Comparison of ENCODE assay signal across 9 cellular contexts in the genomic region with DNA sequence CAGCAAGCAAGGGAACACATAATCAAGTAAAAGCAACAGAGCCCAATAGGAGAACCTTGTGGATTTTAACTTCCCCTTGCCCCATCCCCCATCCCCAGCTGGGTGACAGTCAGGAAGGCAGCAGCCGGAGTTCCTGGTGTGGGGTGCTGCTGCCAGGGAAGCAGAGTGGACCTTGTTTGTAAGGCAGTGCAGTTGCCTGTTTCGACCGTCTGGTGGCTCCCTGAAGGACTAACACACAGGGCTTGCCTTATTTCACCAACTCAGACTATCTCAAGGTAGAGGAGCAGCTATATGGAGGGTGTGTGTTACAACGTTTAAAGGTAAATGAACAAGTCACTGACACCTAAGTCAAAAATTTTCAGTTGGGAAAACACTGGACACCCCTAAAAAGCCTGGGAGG. TPM values are rescaled to one million over a fixed set of nuclear protein-coding genes. Genes with fewer than 3 reads are reported as not detected.
A peak's percentile ranks its signal among the peaks of the same experiment; 100 is the strongest.
DNase-seq lines count a peak whose midpoint lies in the region; ATAC-seq and TF ChIP-seq lines count a peak whose summit lies in the region.
"Had no signal": no experiment of that assay in that cellular context is flagged by ENCODE, and none has a peak within 500 bp of the region (broad histone marks: within the 10 kb centered on the region; RNA-seq: fewer than 3 reads in every experiment).

No MANE protein-coding gene starts in this region.

- POLR2A ChIA-PET in PC-3 (lab: Charles Lee; ENCODE audit: unreplicated experiment), result no interaction called here

- no peaks in the 10 kb centered on the region for H3K36me3 ChIP-seq in PC-3 (ENCODE audit: low read depth, low read length)

- H3K79me2 ChIP-seq in PC-3 (ENCODE audit: low read length), result no peaks in the 10 kb centered on the region

- intact Hi-C loops in PC-3 (cut with micrococcal nuclease), result loop anchor here (1.0 kb wide), 1 partner anchor 175 kb away; no protein-coding TSS in a partner anchor

- peak; percentile 22 for DNase-seq in PC-3
- no peak for DNase-seq in chondrocyte (ENCODE audit: low spot score)
- no peak for DNase-seq in natural killer cell treated with Interleukin-12 subunit alpha and Interleukin-12 subunit beta and Interleukin-15 and Interleukin-18, amount 100 ng/mL, for 72 hours (ENCODE audit: low spot score)
- DNase-seq in endothelial cell (ENCODE audit: low spot score), result no peak
- no peak for DNase-seq in stimulated activated CD4-positive, alpha-beta T cell treated with anti-CD3 and anti-CD28 coated beads, Interleukin-12 subunit alpha, Interleukin-12 subunit beta, amount 100 ng/mL, for 4 hours

- CTCF ChIA-PET in PC-3 (lab: Charles Lee), result interaction anchor here (1.2 kb wide), 1 partner anchor 124 kb away, joined by 5 read pairs; no protein-coding TSS in a partner anchor

- TF ChIP-seq CTCF in GM12872 (IDR thresholded peaks at IDR 0.05; ENCODE audit: insufficient read depth, low read depth, low read length) (0 out of 3 replicates have a peak, but pooled peaks have one; percentile 28), PC-3 (conservative IDR thresholded peaks at IDR 0.05; ENCODE audit: low read depth, low read length) (peak; percentile 47), chondrocyte (IDR thresholded peaks at IDR 0.05) (peak; percentile 54), endothelial cell (IDR thresholded peaks at IDR 0.05; ENCODE audit: unreplicated experiment) (no peak)

- H3K9ac ChIP-seq in PC-3 (ENCODE audit: low read length), result no peak overlapping the region

- no peak overlapping the region for H2AFZ ChIP-seq in PC-3 (ENCODE audit: low read length)

- H3K27ac ChIP-seq in PC-3 (ENCODE audit: low read length), result no peak overlapping the region

- no peaks in the 10 kb centered on the region for H3K4me1 Mint-ChIP-seq in chondrocyte (ENCODE audit: low read depth)
- peaks cover 17 to 29% of the 10 kb centered on the region in 2 donors for H3K4me1 Mint-ChIP-seq in natural killer cell treated with Interleukin-12 subunit alpha and Interleukin-12 subunit beta and Interleukin-15 and Interleukin-18, amount 100 ng/mL, for 72 hours (ENCODE audit: low read depth in 2 of 2)
- H3K4me1 Mint-ChIP-seq in endothelial cell (ENCODE audit: unreplicated experiment), result peaks cover 7% of the 10 kb centered on the region

- no peak overlapping the region for H3K4me2 ChIP-seq in PC-3 (ENCODE audit: low read length)

- peaks cover 31% of the 10 kb centered on the region for H3K9me3 Mint-ChIP-seq in chondrocyte (ENCODE audit: low read depth)
- H3K9me3 Mint-ChIP-seq in natural killer cell treated with Interleukin-12 subunit alpha and Interleukin-12 subunit beta and Interleukin-15 and Interleukin-18, amount 100 ng/mL, for 72 hours, result peaks cover 22% of the 10 kb centered on the region
- H3K9me3 Mint-ChIP-seq in endothelial cell (ENCODE audit: unreplicated experiment), result no peaks in the 10 kb centered on the region

- H3K27me3 ChIP-seq in PC-3 (ENCODE audit: low read length), result no peaks in the 10 kb centered on the region

- H3K9me2 ChIP-seq in PC-3 (replicated peaks; ENCODE audit: low read length), result no peaks in the 10 kb centered on the region

- H3K4me1 ChIP-seq in PC-3 (ENCODE audit: insufficient read depth, low read length), result no peaks in the 10 kb centered on the region

- peaks cover 9% of the 10 kb centered on the region for H3K36me3 Mint-ChIP-seq in chondrocyte (ENCODE audit: low read depth)
- peaks cover 33% of the 10 kb centered on the region for H3K36me3 Mint-ChIP-seq in natural killer cell treated with Interleukin-12 subunit alpha and Interleukin-12 subunit beta and Interleukin-15 and Interleukin-18, amount 100 ng/mL, for 72 hours
- H3K36me3 Mint-ChIP-seq in endothelial cell (ENCODE audit: low read depth, unreplicated experiment), result no peaks in the 10 kb centered on the region

- no peaks in the 10 kb centered on the region for H3F3A ChIP-seq in PC-3 (ENCODE audit: low read length, unreplicated experiment)

- H3K27me3 Mint-ChIP-seq in chondrocyte (ENCODE audit: low read depth) (peaks cover 55% of the 10 kb centered on the region), endothelial cell (ENCODE audit: unreplicated experiment) (peaks cover 2% of the 10 kb centered on the region)
- H3K27me3 Mint-ChIP-seq in natural killer cell treated with Interleukin-12 subunit alpha and Interleukin-12 subunit beta and Interleukin-15 and Interleukin-18, amount 100 ng/mL, for 72 hours, result no peaks in the 10 kb centered on the region

- H3K4me3 Mint-ChIP-seq in chondrocyte (ENCODE audit: unreplicated experiment) (no peak overlapping the region), endothelial cell (ENCODE audit: unreplicated experiment) (no peak overlapping the region)
- peak overlapping the region; percentile 67 for H3K4me3 Mint-ChIP-seq in natural killer cell treated with Interleukin-12 subunit alpha and Interleukin-12 subunit beta and Interleukin-15 and Interleukin-18, amount 100 ng/mL, for 72 hours

- peaks cover 10% of the 10 kb centered on the region for H3K9me3 ChIP-seq in PC-3 (ENCODE audit: low read length)

- no peak overlapping the region for H3K27ac Mint-ChIP-seq in chondrocyte (ENCODE audit: unreplicated experiment)
- H3K27ac Mint-ChIP-seq in natural killer cell treated with Interleukin-12 subunit alpha and Interleukin-12 subunit beta and Interleukin-15 and Interleukin-18, amount 100 ng/mL, for 72 hours, result peak overlapping the region; percentile 68 to 91
- H3K27ac Mint-ChIP-seq in endothelial cell (ENCODE audit: unreplicated experiment), result no peak overlapping the region

- no peak overlapping the region for H3K4me3 ChIP-seq in PC-3 (ENCODE audit: low read length)
- H3K4me3 ChIP-seq: lung had no signal

- ATAC-seq in PC-3 (peak; percentile 81), GM18519 (IDR thresholded peaks at IDR 0.05; ENCODE audit: low FRiP score, unreplicated experiment) (no peak), GM21367 (IDR thresholded peaks at IDR 0.05; ENCODE audit: unreplicated experiment) (no peak)
- no peak for ATAC-seq in natural killer cell treated with Interleukin-12 subunit alpha and Interleukin-12 subunit beta and Interleukin-15 and Interleukin-18, amount 100 ng/mL, for 72 hours

- no TSS peak for BruUV-seq in PC-3 (replicated peaks; lab: Mats Ljungman, UMichigan)

- H4K20me1 ChIP-seq in PC-3 (ENCODE audit: low read length), result no peaks in the 10 kb centered on the region

RNA-seq across cellular contexts. Expression of a gene that starts 6.6 kb away (rescaled TPM):
- not detected in 2 replicates for total RNA-seq in PC-3 (2014; rRNA removed)
- not detected in 3 replicates for total RNA-seq in chondrocyte
- total RNA-seq in natural killer cell treated with Interleukin-12 subunit alpha and Interleukin-12 subunit beta and Interleukin-15 and Interleukin-18, amount 100 ng/mL, for 72 hours, result not detected
- not detected for total RNA-seq in endothelial cell (ENCODE audit: unreplicated experiment)
- total RNA-seq: lung had no signal

RNA-seq across cellular contexts. Expression of a gene that starts 8.4 kb away (rescaled TPM):
- total RNA-seq in PC-3 (2014; rRNA removed) (not detected in 2 replicates), chondrocyte (not detected in 3 replicates), endothelial cell (ENCODE audit: unreplicated experiment) (not detected)
- not detected for total RNA-seq in natural killer cell treated with Interleukin-12 subunit alpha and Interleukin-12 subunit beta and Interleukin-15 and Interleukin-18, amount 100 ng/mL, for 72 hours
- total RNA-seq: lung had no signal

RNA-seq across cellular contexts. Expression of a gene that starts 18.1 kb away (rescaled TPM):
- total RNA-seq in PC-3 (2014; rRNA removed) (not detected in 2 replicates), chondrocyte (not detected in 3 replicates), endothelial cell (ENCODE audit: unreplicated experiment) (not detected)
- total RNA-seq in natural killer cell treated with Interleukin-12 subunit alpha and Interleukin-12 subunit beta and Interleukin-15 and Interleukin-18, amount 100 ng/mL, for 72 hours, result not detected
- total RNA-seq: lung had no signal

RNA-seq across cellular contexts. Expression of a gene that starts 18.7 kb away (rescaled TPM):
- not detected in 2 replicates for total RNA-seq in PC-3 (2014; rRNA removed)
- total RNA-seq in chondrocyte, result not detected in 3 replicates
- total RNA-seq in natural killer cell treated with Interleukin-12 subunit alpha and Interleukin-12 subunit beta and Interleukin-15 and Interleukin-18, amount 100 ng/mL, for 72 hours, result not detected
- not detected for total RNA-seq in endothelial cell (ENCODE audit: unreplicated experiment)
- total RNA-seq: lung had no signal

RNA-seq across cellular contexts. Expression of a gene that starts 26.2 kb away (rescaled TPM):
- total RNA-seq in PC-3 (2014; rRNA removed) (not detected in 2 replicates), chondrocyte (not detected in 3 replicates), endothelial cell (ENCODE audit: unreplicated experiment) (not detected)
- total RNA-seq in natural killer cell treated with Interleukin-12 subunit alpha and Interleukin-12 subunit beta and Interleukin-15 and Interleukin-18, amount 100 ng/mL, for 72 hours, result not detected
- total RNA-seq: lung had no signal

Comparison
In these comparisons a context has a peak if more than half of its experiments do, and no peak if none do; other contexts are left out.
1. H3K27ac Mint-ChIP-seq: peak in natural killer cell treated with Interleukin-12 subunit alpha and Interleukin-12 subunit beta and Interleukin-15 and Interleukin-18, amount 100 ng/mL, for 72 hours (2 of 2); none in chondrocyte (single experiment) and endothelial cell (single experiment).